ENCODE assay signal across 10 cellular contexts in the genomic region with DNA sequence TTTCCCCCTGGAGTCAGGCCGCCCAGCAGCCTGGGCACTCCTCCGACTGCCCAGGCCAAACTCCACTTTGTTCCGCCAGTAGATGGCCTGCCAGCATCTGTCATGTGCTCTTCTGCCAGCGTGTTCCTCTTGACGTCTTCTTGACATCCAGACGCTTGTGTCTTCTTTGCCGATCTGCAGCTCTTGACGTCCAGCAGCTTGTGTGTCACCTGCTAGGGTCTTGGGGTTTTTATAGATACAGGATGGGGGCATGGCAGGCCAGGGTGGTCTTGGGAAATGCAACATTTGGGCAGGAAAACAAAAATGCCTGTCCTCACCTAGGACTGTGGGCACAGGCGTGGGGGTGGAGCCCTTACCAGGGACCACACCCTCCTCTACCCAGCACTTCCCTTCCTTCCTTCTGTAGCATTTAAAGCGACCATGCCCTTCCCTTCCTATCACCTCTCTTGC.
DNase-seq lines count a peak whose midpoint lies in the region; ATAC-seq and TF ChIP-seq lines count a peak whose summit lies in the region.
"Had no signal": no experiment of that assay in that cellular context is flagged by ENCODE, and none has a peak within 500 bp of the region (broad histone marks: within the 10 kb centered on the region; RNA-seq: fewer than 3 reads in every experiment).

No MANE protein-coding gene starts in this region.

- H3K4me2 ChIP-seq in PC-3 (ENCODE audit: low read length) = no peak overlapping the region

- H3K27me3 ChIP-seq in transverse colon = no peaks in the 10 kb centered on the region
- no peaks in the 10 kb centered on the region for H3K27me3 ChIP-seq in PC-3 (ENCODE audit: low read length)

- peak in 4 of 5 experiments; percentile 29 to 66 (median 42) for TF ChIP-seq CTCF in transverse colon (IDR thresholded peaks at IDR 0.05)
- no peak for TF ChIP-seq CTCF in PC-3 (conservative IDR thresholded peaks at IDR 0.05; ENCODE audit: low read depth, low read length)

- H3K36me3 ChIP-seq in transverse colon (no peaks in the 10 kb centered on the region), PC-3 (ENCODE audit: low read depth, low read length) (no peaks in the 10 kb centered on the region)

- in situ Hi-C loops in transverse colon (cut with MboI; ENCODE audit: low pct_ligation_motif_present in 1 of 4, low pct_unique_long_range_greater_than_20kb in 1 of 4, low sequenced_read_pairs in 3 of 4) = loop anchor here in 1 of 4 donors (10.0 kb wide), 1 partner anchor 62 kb away; no protein-coding TSS in a partner anchor

- peak overlapping the region; percentile 9 for H3K4me3 Mint-ChIP-seq in activated T-cell treated with anti-CD3 and anti-CD28 coated beads, Interleukin-2, amount 50 U/mL, for 4 hours
- peak overlapping the region; percentile 54 for H3K4me3 Mint-ChIP-seq in T-helper 2 cell treated with Interferon-gamma antibody and Interleukin-4, amounts not matched to agents 5 μg/mL and 100 μg/mL, for 36 hours
- H3K4me3 Mint-ChIP-seq in immature natural killer cell = peak overlapping the region; percentile 47 to 71 (median 68)

- DNase-seq in activated T-cell treated with anti-CD3 and anti-CD28 coated beads, Interleukin-2, amount 50 U/mL, for 4 hours = no peak
- no peak for DNase-seq in activated T-cell treated with anti-CD3 and anti-CD28 coated beads, Interleukin-2, amount 50 U/mL, for 1 hour
- no peak for DNase-seq in T-helper 2 cell treated with Interferon-gamma antibody and Interleukin-4, amounts not matched to agents 5 μg/mL and 100 μg/mL, for 36 hours (ENCODE audit: low spot score)
- DNase-seq in immature natural killer cell (no peak), transverse colon (peak; percentile 57), PC-3 (no peak), NCI-H146 (lab: John Stamatoyannopoulos, UW) (no peak)
- DNase-seq: activated CD8-positive, alpha-beta memory T cell treated with anti-CD3 and anti-CD28 coated beads, Interleukin-2, amount 50 U/mL, for 48 hours; naive thymus-derived CD8-positive, alpha-beta T cell had no signal

- H3K79me2 ChIP-seq in PC-3 (ENCODE audit: low read length) = no peaks in the 10 kb centered on the region

- H3K4me1 Mint-ChIP-seq in activated T-cell treated with anti-CD3 and anti-CD28 coated beads, Interleukin-2, amount 50 U/mL, for 4 hours (ENCODE audit: low read depth) = peaks cover 18% of the 10 kb centered on the region
- H3K4me1 Mint-ChIP-seq in T-helper 2 cell treated with Interferon-gamma antibody and Interleukin-4, amounts not matched to agents 5 μg/mL and 100 μg/mL, for 36 hours (ENCODE audit: low read depth) = peaks cover 10% of the 10 kb centered on the region
- H3K4me1 Mint-ChIP-seq in immature natural killer cell = peaks cover 34 to 38% of the 10 kb centered on the region in 2 donors

- H2AFZ ChIP-seq in PC-3 (ENCODE audit: low read length) = no peak overlapping the region

- BruUV-seq in PC-3 (replicated peaks; lab: Mats Ljungman, UMichigan) = no TSS peak

- 38 to 55% methylated on average over 1 to 10 of the region's 10 CpGs for WGBS in transverse colon (ENCODE audit: low coverage in 1 of 2), 2 donors

- H3K4me1 ChIP-seq in transverse colon (peaks cover 0 to 37% (median 10%) of the 10 kb centered on the region in 4 donors), PC-3 (ENCODE audit: insufficient read depth, low read length) (0 out of 2 replicates have a peak, but pooled peaks cover 3% of the 10 kb centered on the region)

- H3K9me3 ChIP-seq in transverse colon (no peaks in the 10 kb centered on the region), PC-3 (ENCODE audit: low read length) (no peaks in the 10 kb centered on the region)

- no peaks in the 10 kb centered on the region for H3K27me3 Mint-ChIP-seq in activated T-cell treated with anti-CD3 and anti-CD28 coated beads, Interleukin-2, amount 50 U/mL, for 4 hours (ENCODE audit: low read depth)
- no peaks in the 10 kb centered on the region for H3K27me3 Mint-ChIP-seq in T-helper 2 cell treated with Interferon-gamma antibody and Interleukin-4, amounts not matched to agents 5 μg/mL and 100 μg/mL, for 36 hours (ENCODE audit: low read depth)
- peaks cover 0 to 2% (median 0%) of the 10 kb centered on the region in 3 donors for H3K27me3 Mint-ChIP-seq in immature natural killer cell (ENCODE audit: low read depth in 3 of 3)

- no peak for TF ChIP-seq EP300 in transverse colon (IDR thresholded peaks at IDR 0.05; ENCODE audit: low read depth)

- H3K9me3 Mint-ChIP-seq in activated T-cell treated with anti-CD3 and anti-CD28 coated beads, Interleukin-2, amount 50 U/mL, for 4 hours = no peaks in the 10 kb centered on the region
- H3K9me3 Mint-ChIP-seq in T-helper 2 cell treated with Interferon-gamma antibody and Interleukin-4, amounts not matched to agents 5 μg/mL and 100 μg/mL, for 36 hours = no peaks in the 10 kb centered on the region
- H3K9me3 Mint-ChIP-seq in immature natural killer cell = no peaks in the 10 kb centered on the region

- peak overlapping the region in 2 of 4 donors; percentile 49 to 57 for H3K27ac ChIP-seq in transverse colon
- H3K27ac ChIP-seq in PC-3 (ENCODE audit: low read length) = no peak overlapping the region

- H3K36me3 Mint-ChIP-seq in activated T-cell treated with anti-CD3 and anti-CD28 coated beads, Interleukin-2, amount 50 U/mL, for 4 hours (ENCODE audit: insufficient read depth) = no peaks in the 10 kb centered on the region
- no peaks in the 10 kb centered on the region for H3K36me3 Mint-ChIP-seq in T-helper 2 cell treated with Interferon-gamma antibody and Interleukin-4, amounts not matched to agents 5 μg/mL and 100 μg/mL, for 36 hours (ENCODE audit: low read depth)
- H3K36me3 Mint-ChIP-seq in immature natural killer cell = no peaks in the 10 kb centered on the region
- H3K36me3 Mint-ChIP-seq: naive thymus-derived CD8-positive, alpha-beta T cell had no signal

- POLR2A ChIA-PET in PC-3 (lab: Charles Lee; ENCODE audit: unreplicated experiment) = no interaction called here

- ATAC-seq in activated T-cell treated with anti-CD3 and anti-CD28 coated beads, Interleukin-2, amount 50 U/mL, for 4 hours = no peak
- no peak for ATAC-seq in PC-3
- no peak for ATAC-seq in HG02852 (IDR thresholded peaks at IDR 0.05; ENCODE audit: unreplicated experiment)
- ATAC-seq: naive thymus-derived CD8-positive, alpha-beta T cell had no signal

- H3K4me3 ChIP-seq in transverse colon (peak overlapping the region in 2 of 4 donors; percentile 23 to 28), PC-3 (ENCODE audit: low read length) (no peak overlapping the region)

- no peak for TF ChIP-seq POLR2A in transverse colon (IDR thresholded peaks at IDR 0.05)

- no peaks in the 10 kb centered on the region for H4K20me1 ChIP-seq in PC-3 (ENCODE audit: low read length)

- no peak overlapping the region for H3K27ac Mint-ChIP-seq in T-helper 2 cell treated with Interferon-gamma antibody and Interleukin-4, amounts not matched to agents 5 μg/mL and 100 μg/mL, for 36 hours
- H3K27ac Mint-ChIP-seq in immature natural killer cell = peak overlapping the region in 5 of 6 donors; percentile 8 to 94 (median 55)

- no peaks in the 10 kb centered on the region for H3F3A ChIP-seq in PC-3 (ENCODE audit: low read length, unreplicated experiment)

- no peak overlapping the region for H3K9ac ChIP-seq in PC-3 (ENCODE audit: low read length)

- CTCF ChIA-PET in PC-3 (lab: Charles Lee) = no interaction called here

- intact Hi-C loops in transverse colon (cut with DNase I; ENCODE audit: low total_unique reads) (no loop called here), PC-3 (cut with micrococcal nuclease) (no loop called here)

- H3K9me2 ChIP-seq in PC-3 (replicated peaks; ENCODE audit: low read length) = no peaks in the 10 kb centered on the region

Comparison
In these comparisons a context has a peak if more than half of its experiments do, and no peak if none do; other contexts are left out.
1. H3K4me3 Mint-ChIP-seq: peak in every context shown above with its lines; median percentile 68 in immature natural killer cell; 54 in T-helper 2 cell treated with Interferon-gamma antibody and Interleukin-4, amounts not matched to agents 5 μg/mL and 100 μg/mL, for 36 hours; 9 in activated T-cell treated with anti-CD3 and anti-CD28 coated beads, Interleukin-2, amount 50 U/mL, for 4 hours.